In genomic region chr6:36692861-36693702, GRCh38 we compare ENCODE assay signal across 11 cellular contexts. TPM values are rescaled to one million over a fixed set of nuclear protein-coding genes. Genes with fewer than 3 reads are reported as not detected.
DNase-seq lines count a peak whose midpoint lies in the region; ATAC-seq and TF ChIP-seq lines count a peak whose summit lies in the region.
"Had no signal": no experiment of that assay in that cellular context is flagged by ENCODE, and none has a peak within 500 bp of the region (broad histone marks: within the 10 kb centered on the region; RNA-seq: fewer than 3 reads in every experiment).

No MANE protein-coding gene starts in this region.

- H3K4me3 ChIP-seq in DOHH2 (ENCODE audit: low read length), result no peak overlapping the region
- H3K4me3 ChIP-seq in OCI-LY7 (ENCODE audit: low read depth, low read length, poor library complexity, severe bottlenecking), result no peak overlapping the region
- no peak overlapping the region for H3K4me3 ChIP-seq in cardiac muscle cell
- H3K4me3 ChIP-seq in psoas muscle, result no peak overlapping the region

- H3K4me1 ChIP-seq in DOHH2 (ENCODE audit: control insufficient read depth, low read length) (peaks cover 66% of the 10 kb centered on the region), OCI-LY7 (ENCODE audit: insufficient read depth, low read length, poor library complexity, severe bottlenecking) (peaks cover 38% of the 10 kb centered on the region), cardiac muscle cell (ENCODE audit: low read depth) (peaks cover 11% of the 10 kb centered on the region), psoas muscle (peaks cover 14% of the 10 kb centered on the region)

- intact Hi-C loops in OCI-LY7 (cut with micrococcal nuclease; ENCODE audit: unreplicated experiment) (no loop called here), psoas muscle (cut with DNase I) (no loop called here)

- H3K27ac ChIP-seq in DOHH2 (ENCODE audit: low read depth, low read length) (peak overlapping the region; percentile 38; the same call in 1 of the 2 replicates), OCI-LY7 (ENCODE audit: low read depth, low read length, poor library complexity, severe bottlenecking) (no peak overlapping the region), cardiac muscle cell (peak overlapping the region; percentile 65), psoas muscle (no peak overlapping the region)

- peak in 3 of 4 donors; percentile 61 to 84 (median 65) for ATAC-seq in psoas muscle
- no peak for ATAC-seq in HG03520 (IDR thresholded peaks at IDR 0.05; ENCODE audit: unreplicated experiment)
- ATAC-seq in HG03354 (IDR thresholded peaks at IDR 0.05; ENCODE audit: poor library complexity, severe bottlenecking, unreplicated experiment), result no peak
- ATAC-seq in GM18868 (IDR thresholded peaks at IDR 0.05; ENCODE audit: unreplicated experiment), result no peak

- H3K9me3 ChIP-seq in DOHH2 (ENCODE audit: control insufficient read depth, insufficient read depth, low read length) (no peaks in the 10 kb centered on the region; the same call in 1 of the 2 replicates), OCI-LY7 (ENCODE audit: low read length) (no peaks in the 10 kb centered on the region), cardiac muscle cell (ENCODE audit: low read depth) (no peaks in the 10 kb centered on the region), psoas muscle (peaks cover 4% of the 10 kb centered on the region)
- H3K9me3 ChIP-seq: Caco-2 had no signal

- H3K36me3 ChIP-seq in DOHH2 (ENCODE audit: control insufficient read depth, low read length) (no peaks in the 10 kb centered on the region), OCI-LY7 (ENCODE audit: insufficient read depth, low read length) (no peaks in the 10 kb centered on the region), cardiac muscle cell (no peaks in the 10 kb centered on the region), psoas muscle (ENCODE audit: insufficient read depth in 1 of 2, low read depth in 1 of 2) (no peaks in the 10 kb centered on the region)

- no peak for DNase-seq in OCI-LY7 (ENCODE audit: low spot score)
- DNase-seq in cardiac muscle cell (ENCODE audit: low read depth in 1 of 2, low spot score in 1 of 2), result peak; percentile 67 to 83
- peak; percentile 39 to 77 for DNase-seq in psoas muscle
- no peak for DNase-seq in HPDE6-E6E7 (ENCODE audit: extremely low spot score)
- DNase-seq: activated CD4-positive, alpha-beta T cell treated with anti-CD3 and anti-CD28 coated beads, Interleukin-2, amount 50 U/mL, for 1 hour had no signal

- TF ChIP-seq CTCF in DOHH2 (IDR thresholded peaks at IDR 0.05; ENCODE audit: low read depth, low read length, poor library complexity, severe bottlenecking) (no peak), OCI-LY7 (conservative IDR thresholded peaks at IDR 0.05; ENCODE audit: low read length) (no peak), cardiac muscle cell (IDR thresholded peaks at IDR 0.05; ENCODE audit: low read depth, low read length) (no peak), psoas muscle (IDR thresholded peaks at IDR 0.05) (no peak)

- H3K27me3 ChIP-seq in DOHH2 (ENCODE audit: control insufficient read depth, low read length) (no peaks in the 10 kb centered on the region), cardiac muscle cell (no peaks in the 10 kb centered on the region), psoas muscle (ENCODE audit: insufficient read depth in 3 of 3, low read length in 2 of 3) (no peaks in the 10 kb centered on the region)

- POLR2A ChIA-PET in OCI-LY7 (lab: Charles Lee), result interaction anchor here (0.7 to 1.3 kb wide), 11 partner anchors 10 to 97 kb away, joined by 3 to 6 read pairs (median 4); no protein-coding TSS in a partner anchor

- WGBS in psoas muscle, 3 donors, result 50 to 53% (median 51%) methylated on average over 27 of the region's 27 CpGs

- CTCF ChIA-PET in OCI-LY7 (lab: Charles Lee; ENCODE audit: unreplicated experiment), result interaction anchor here (1.0 kb wide), 1 partner anchor 65 kb away, joined by 3 read pairs; no protein-coding TSS in a partner anchor

- no peak overlapping the region for H2AFZ ChIP-seq in OCI-LY7 (ENCODE audit: low read length)

- no peaks in the 10 kb centered on the region for H3K9me2 ChIP-seq in DOHH2 (replicated peaks; ENCODE audit: control insufficient read depth, low read length)
- no peaks in the 10 kb centered on the region for H3K9me2 ChIP-seq in OCI-LY7 (ENCODE audit: insufficient read depth, low read length)

- no peaks in the 10 kb centered on the region for H4K20me1 ChIP-seq in DOHH2 (ENCODE audit: control insufficient read depth, insufficient read depth, low read depth, low read length)
- H4K20me1 ChIP-seq in OCI-LY7 (ENCODE audit: insufficient read depth, low read length), result no peaks in the 10 kb centered on the region

- BruUV-seq in OCI-LY7 (replicated peaks; lab: Mats Ljungman, UMichigan), result no TSS peak

- peaks cover 16% of the 10 kb centered on the region for H3F3A ChIP-seq in DOHH2 (ENCODE audit: control insufficient read depth, insufficient read depth)

- H3K4me2 ChIP-seq in DOHH2 (ENCODE audit: low read length) (peak overlapping the region; percentile 58), OCI-LY7 (ENCODE audit: low read length) (0 out of 2 replicates have a peak overlapping the region, but pooled peaks have one; percentile 50)

- no peaks in the 10 kb centered on the region for H3K79me2 ChIP-seq in DOHH2 (ENCODE audit: control insufficient read depth, low read length)
- H3K79me2 ChIP-seq in OCI-LY7 (ENCODE audit: insufficient read depth, low read depth, low read length), result no peaks in the 10 kb centered on the region

RNA-seq across cellular contexts. Expression of gene RAB44, which starts 4.5 kb away (rescaled TPM):
- total RNA-seq in OCI-LY7 (2014; rRNA removed; shearing (Covaris generic)), result 0.03 and 0.09 TPM in 2 replicates
- not detected in 2 replicates for total RNA-seq in OCI-LY7 (2022)
- total RNA-seq in cardiac muscle cell, result not detected in 2 replicates
- polyA plus RNA-seq in cardiac muscle cell, result not detected in 2 replicates
- total RNA-seq in psoas muscle, result under 1 TPM in 1 of 4 donors, not detected in 3; 0.06 TPM
- under 1 TPM in 1 of 3 donors, not detected in 2; 0.01 TPM for polyA plus RNA-seq in psoas muscle
- total RNA-seq: Caco-2 had no signal
- polyA plus RNA-seq: fibroblast of lung had no signal

RNA-seq across cellular contexts. Expression of gene CDKN1A, which starts 14.6 kb away (rescaled TPM):
- total RNA-seq in OCI-LY7 (2014; rRNA removed; shearing (Covaris generic)), result 0.13 and 0.41 TPM in 2 replicates
- total RNA-seq in OCI-LY7 (2022), result 1.2 and 1.3 TPM in 2 replicates
- 60.8 and 119 TPM in 2 replicates for total RNA-seq in cardiac muscle cell
- 70.8 and 141 TPM in 2 replicates for polyA plus RNA-seq in cardiac muscle cell
- total RNA-seq in psoas muscle, result 100 to 1,000 TPM in 3 of 4 donors, 10 to 100 TPM in 1; 39.2 to 666 (median 157) TPM
- polyA plus RNA-seq in psoas muscle, result 100 to 1,000 TPM; 130 to 415 (median 273) TPM

Comparison
In these comparisons a context has a peak if more than half of its experiments do, and no peak if none do; other contexts are left out.
1. H3K27ac ChIP-seq: peak in DOHH2 (single experiment) and cardiac muscle cell (single experiment); none in OCI-LY7 (single experiment) and psoas muscle (single experiment).
2. DNase-seq: peak in cardiac muscle cell (2 of 2) and psoas muscle (2 of 2); none in OCI-LY7 (single experiment) and HPDE6-E6E7 (single experiment).
3. ATAC-seq: peak in psoas muscle (3 of 4); none in HG03520 (single experiment), HG03354 (single experiment) and GM18868 (single experiment).
4. RNA of gene CDKN1A, which starts 14.6 kb away (total RNA-seq): 39.2 to 666 TPM in psoas muscle and 60.8 to 119 TPM in cardiac muscle cell; 0.13 to 1.3 TPM in OCI-LY7; every median in the first group is over 10 times any median in the second.